Comparison of ENCODE assay signal across 8 cellular contexts in the genomic region with DNA sequence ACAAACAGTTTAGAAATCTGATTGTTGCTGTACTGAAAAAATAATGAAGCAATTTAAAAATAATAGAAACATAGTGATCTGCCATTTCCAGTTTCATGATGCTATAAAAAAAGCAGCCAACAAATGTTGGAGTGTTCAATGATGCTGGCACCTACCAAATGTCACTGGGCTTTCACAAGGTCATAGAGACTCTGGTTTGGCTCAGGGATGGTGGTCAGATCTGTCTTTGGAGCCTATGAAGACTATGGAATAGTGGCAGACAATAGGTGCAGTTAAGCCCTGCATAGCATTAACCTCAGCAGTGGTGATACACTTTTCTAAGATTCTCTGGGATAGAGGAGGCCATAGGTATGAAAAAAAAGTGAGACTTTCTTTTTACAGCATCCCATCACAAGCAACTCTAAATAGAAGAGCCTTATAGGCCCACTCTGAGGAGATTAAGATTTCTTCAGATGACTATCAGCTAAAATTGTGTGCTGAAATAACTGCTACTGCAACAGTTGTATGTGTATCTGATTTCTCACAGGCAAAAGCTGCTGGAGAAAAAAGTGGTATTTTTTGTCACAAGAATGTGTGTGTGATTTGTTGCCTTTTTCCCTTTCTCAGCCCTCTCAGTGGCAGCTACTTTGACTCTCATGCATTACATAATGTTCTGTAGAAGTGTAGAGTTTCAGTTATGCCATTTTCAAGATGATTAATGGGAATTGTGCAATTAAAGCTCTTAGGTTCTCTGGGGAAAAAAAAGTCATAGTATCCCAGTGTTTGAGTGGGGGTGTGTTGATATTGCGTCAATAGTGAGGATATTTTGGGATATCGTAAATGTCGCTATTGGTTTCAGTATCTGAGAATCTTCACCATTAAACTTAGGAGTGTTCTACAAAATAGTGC.
DNase-seq lines count a peak whose midpoint lies in the region; ATAC-seq, FAIRE-seq and TF ChIP-seq lines count a peak whose summit lies in the region.

No MANE protein-coding gene starts in this region.

- peaks cover 99% of the 10 kb centered on the region for H3K79me2 ChIP-seq in K562 (ENCODE audit: control insufficient read depth, insufficient read depth, low read length)

- no peaks in the 10 kb centered on the region for H3K9me1 ChIP-seq in K562 (ENCODE audit: control insufficient read depth, insufficient read depth, low read length)

- no peak overlapping the region for H3K27ac ChIP-seq in AG04450 (ENCODE audit: low read depth, low read length)
- H3K27ac ChIP-seq in K562 (ENCODE audit: extremely low read depth, low read depth, low read length) = no peak overlapping the region
- peak overlapping the region; percentile 32 for H3K27ac ChIP-seq in mesodermal cell (ENCODE audit: low read depth, low read length, severe bottlenecking)
- no peak overlapping the region for H3K27ac ChIP-seq in SJCRH30

- H3K9me3 ChIP-seq in AG04450 (ENCODE audit: control insufficient read depth, insufficient read depth, low read length) = no peaks in the 10 kb centered on the region
- H3K9me3 ChIP-seq in K562 (replicated peaks; ENCODE audit: control insufficient read depth, insufficient read depth, low read depth, low read length) = no peaks in the 10 kb centered on the region
- H3K9me3 ChIP-seq in mesodermal cell (ENCODE audit: control insufficient read depth, low read length) = no peaks in the 10 kb centered on the region
- no peaks in the 10 kb centered on the region for H3K9me3 ChIP-seq in SJCRH30 (replicated peaks)

- H3K9me3 Mint-ChIP-seq in activated CD4-positive, alpha-beta T cell treated with anti-CD3 and anti-CD28 coated beads, Interleukin-2, amount 10 ng/mL, durations not matched to agents 7 days and 5 days = no peaks in the 10 kb centered on the region

- peaks cover 48% of the 10 kb centered on the region for H3K36me3 Mint-ChIP-seq in activated CD4-positive, alpha-beta T cell treated with anti-CD3 and anti-CD28 coated beads, Interleukin-2, amount 10 ng/mL, durations not matched to agents 7 days and 5 days (ENCODE audit: low read depth)

- H3K27me3 Mint-ChIP-seq in activated CD4-positive, alpha-beta T cell treated with anti-CD3 and anti-CD28 coated beads, Interleukin-2, amount 10 ng/mL, durations not matched to agents 7 days and 5 days = no peaks in the 10 kb centered on the region

- intact Hi-C loops in K562 (cut with micrococcal nuclease) = no loop called here

- no peak for TF ChIP-seq POLR2A in K562 (conservative IDR thresholded peaks at IDR 0.05)

- H3K4me3 ChIP-seq in AG04450 (ENCODE audit: low read depth, low read length) (no peak overlapping the region), K562 (no peak overlapping the region), mesodermal cell (ENCODE audit: extremely low read depth, insufficient read depth, low read length, poor library complexity, severe bottlenecking) (no peak overlapping the region), SJCRH30 (no peak overlapping the region)

- POLR2A ChIA-PET in AG04450 (lab: Yijun Ruan, JAX) (no interaction called here), K562 (lab: Yijun Ruan, JAX) (no interaction called here)
- POLR2A ChIA-PET in activated CD4-positive, alpha-beta T cell treated with anti-CD3 and anti-CD28 coated beads, Interleukin-2, amount 10 ng/mL, durations not matched to agents 7 days and 5 days (lab: Charles Lee) = no interaction called here

- H3K27ac Mint-ChIP-seq in activated CD4-positive, alpha-beta T cell treated with anti-CD3 and anti-CD28 coated beads, Interleukin-2, amount 10 ng/mL, durations not matched to agents 7 days and 5 days = no peak overlapping the region

- no peak for FAIRE-seq in K562 (lab: Jason Lieb, UNC)

- CTCF ChIA-PET in AG04450 (lab: Charles Lee) (interaction anchor here (0.8 to 1.1 kb wide), 2 partner anchors 38 to 79 kb away, joined by 3 read pairs; no protein-coding TSS in a partner anchor), K562 (lab: Yijun Ruan, JAX; ENCODE audit: low intra/inter-chr PET ratio) (no interaction called here)
- CTCF ChIA-PET in activated CD4-positive, alpha-beta T cell treated with anti-CD3 and anti-CD28 coated beads, Interleukin-2, amount 10 ng/mL, durations not matched to agents 7 days and 5 days (lab: Charles Lee) = interaction anchor here (1.2 kb wide), 1 partner anchor 7 kb away, joined by 3 read pairs; no protein-coding TSS in a partner anchor

- peaks cover 0 to 21% of the 10 kb centered on the region in 2 experiments; a peak in 3 of 5 replicates for H3K4me1 ChIP-seq in K562 (replicated peaks in 1 of 2; ENCODE audit: control insufficient read depth in 2 of 2, insufficient read depth in 2 of 2, low read length in 2 of 2)
- H3K4me1 ChIP-seq in mesodermal cell (ENCODE audit: control insufficient read depth, insufficient read depth, low read length, poor library complexity, severe bottlenecking) = no peaks in the 10 kb centered on the region
- no peaks in the 10 kb centered on the region for H3K4me1 ChIP-seq in SJCRH30

- DNase-seq in AG04450 (ENCODE audit: low read depth, low spot score) (peak; percentile 59), LHCN-M2 (ENCODE audit: low read depth) (peak; percentile 85), K562 (ENCODE audit: extremely low read depth in 1 of 4, low spot score in 3 of 4) (no peak), SJCRH30 (no peak), GM19238 (ENCODE audit: insufficient read length, low spot score) (no peak), midbrain (lab: John Stamatoyannopoulos, UW) (no peak)
- DNase-seq in activated CD4-positive, alpha-beta T cell treated with anti-CD3 and anti-CD28 coated beads, Interleukin-2, amount 10 ng/mL, durations not matched to agents 7 days and 5 days = no peak

- no peak for TF ChIP-seq RAD21 in K562 (CRISPR knock-in tag; conservative IDR thresholded peaks at IDR 0.05 in 1 of 2, IDR thresholded peaks at IDR 0.05 in 1 of 2)

- BruUV-seq in K562 (replicated peaks; lab: Mats Ljungman, UMichigan) = no TSS peak

- 88% methylated on average over 3 of the region's 3 CpGs for WGBS in K562 (ENCODE audit: insufficient coverage, low coverage, missing lambda C conversion rate)
- 100% methylated on average over 1 of the region's 3 CpGs; no CpG with 5 or more reads in 1 of the 2 experiments for WGBS in mesodermal cell (ENCODE audit: insufficient coverage in 2 of 2), 2 experiments

- H3K4me2 ChIP-seq in K562 (ENCODE audit: insufficient read depth, low read length) = no peak overlapping the region

- TF ChIP-seq CTCF in AG04450 (IDR thresholded peaks at IDR 0.05; ENCODE audit: low read depth, low read length) (no peak), K562 (IDR thresholded peaks at IDR 0.05 in 2 of 3, conservative IDR thresholded peaks at IDR 0.05 in 1 of 3; ENCODE audit: insufficient read depth in 2 of 3, low read depth in 1 of 3, low read length in 3 of 3) (no peak)

- no peak overlapping the region for H2AFZ ChIP-seq in K562 (ENCODE audit: low read depth, low read length)

- peaks cover 53% of the 10 kb centered on the region for H3K4me1 Mint-ChIP-seq in activated CD4-positive, alpha-beta T cell treated with anti-CD3 and anti-CD28 coated beads, Interleukin-2, amount 10 ng/mL, durations not matched to agents 7 days and 5 days

- H3K27me3 ChIP-seq in AG04450 (ENCODE audit: control insufficient read depth, insufficient read depth, low read length) (no peaks in the 10 kb centered on the region), K562 (ENCODE audit: control insufficient read depth in 2 of 2, insufficient read depth in 2 of 2, low read length in 2 of 2) (no peaks in the 10 kb centered on the region), SJCRH30 (no peaks in the 10 kb centered on the region)

- H4K20me1 ChIP-seq in K562 (replicated peaks; ENCODE audit: control insufficient read depth, insufficient read depth, low read length) = peaks cover 11% of the 10 kb centered on the region

- TF ChIP-seq EP300 in K562 (IDR thresholded peaks at IDR 0.05; ENCODE audit: low read length) = no peak

- H3K36me3 ChIP-seq in K562 (ENCODE audit: control insufficient read depth, insufficient read depth, low read length) = peaks cover 20% of the 10 kb centered on the region
- no peaks in the 10 kb centered on the region for H3K36me3 ChIP-seq in mesodermal cell (ENCODE audit: control insufficient read depth, insufficient read depth, low read length)
- H3K36me3 ChIP-seq in SJCRH30 = no peaks in the 10 kb centered on the region

- no peak overlapping the region for H3K4me3 Mint-ChIP-seq in activated CD4-positive, alpha-beta T cell treated with anti-CD3 and anti-CD28 coated beads, Interleukin-2, amount 10 ng/mL, durations not matched to agents 7 days and 5 days

- H3K9ac ChIP-seq in K562 (ENCODE audit: insufficient read depth in 1 of 2, low read depth in 2 of 2, low read length in 2 of 2) = no peak overlapping the region

- no peak for ATAC-seq in K562

- in situ Hi-C loops in K562 (cut with MboI) = no loop called here

TF ChIP-seq in K562, 482 proteins besides CTCF, POLR2A, EP300 and RAD21 (continues in another document):
- TF ChIP-seq, protein P1, sequence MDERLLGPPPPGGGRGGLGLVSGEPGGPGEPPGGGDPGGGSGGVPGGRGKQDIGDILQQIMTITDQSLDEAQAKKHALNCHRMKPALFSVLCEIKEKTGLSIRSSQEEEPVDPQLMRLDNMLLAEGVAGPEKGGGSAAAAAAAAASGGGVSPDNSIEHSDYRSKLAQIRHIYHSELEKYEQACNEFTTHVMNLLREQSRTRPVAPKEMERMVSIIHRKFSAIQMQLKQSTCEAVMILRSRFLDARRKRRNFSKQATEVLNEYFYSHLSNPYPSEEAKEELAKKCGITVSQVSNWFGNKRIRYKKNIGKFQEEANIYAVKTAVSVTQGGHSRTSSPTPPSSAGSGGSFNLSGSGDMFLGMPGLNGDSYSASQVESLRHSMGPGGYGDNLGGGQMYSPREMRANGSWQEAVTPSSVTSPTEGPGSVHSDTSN (CRISPR knock-in tag; IDR thresholded peaks at IDR 0.05; ENCODE audit: low read depth) = no peak
- TF ChIP-seq, protein P1 (tag; conservative IDR thresholded peaks at IDR 0.05; ENCODE audit: low read depth) = peak; percentile 91
- TF ChIP-seq CEBPG (CRISPR knock-in tag; IDR thresholded peaks at IDR 0.05) (no peak), CEBPG (tag; conservative IDR thresholded peaks at IDR 0.05 in 1 of 2, IDR thresholded peaks at IDR 0.05 in 1 of 2) (peak; percentile 78 to 80), MEIS2 (IDR thresholded peaks at IDR 0.05; ENCODE audit: partially characterized antibody) (peak; percentile 88), ZBTB8A (IDR thresholded peaks at IDR 0.05; ENCODE audit: partially characterized antibody) (no peak)

Comparison
In these comparisons a context has a peak if more than half of its experiments do, and no peak if none do; other contexts are left out.
1. DNase-seq: peak in AG04450 (single experiment) and LHCN-M2 (single experiment); none in K562 (0 of 4), SJCRH30 (0 of 2), GM19238 (single experiment), midbrain (single experiment) and activated CD4-positive, alpha-beta T cell treated with anti-CD3 and anti-CD28 coated beads, Interleukin-2, amount 10 ng/mL, durations not matched to agents 7 days and 5 days (single experiment).